18 cellular contexts compared by ENCODE assay signal in the genomic region with DNA sequence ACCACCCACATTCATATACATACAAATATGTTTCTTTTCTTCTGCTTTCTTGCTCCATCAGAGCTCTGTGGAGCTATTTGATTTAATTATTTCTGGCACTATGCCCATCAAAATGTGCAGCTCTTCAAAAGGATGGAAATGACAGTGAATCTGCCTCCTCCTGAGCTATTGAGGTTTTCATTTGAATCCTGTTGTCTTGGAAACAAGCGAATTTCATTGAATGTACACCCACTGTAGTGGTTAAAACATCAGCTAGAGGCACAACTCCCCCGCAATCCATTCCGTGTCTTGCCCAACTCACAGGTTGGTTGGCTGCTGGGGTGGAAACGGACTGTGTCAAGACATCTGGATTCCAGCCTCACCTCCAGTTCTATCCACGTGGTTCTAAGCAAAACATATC.
DNase-seq lines count a peak whose midpoint lies in the region; TF ChIP-seq lines count a peak whose summit lies in the region.
"Had no signal": no experiment of that assay in that cellular context is flagged by ENCODE, and none has a peak within 500 bp of the region (broad histone marks: within the 10 kb centered on the region; RNA-seq: fewer than 3 reads in every experiment).

No MANE protein-coding gene starts in this region.

- no peak overlapping the region for H3K4me3 ChIP-seq in NB4 (ENCODE audit: low read depth, low read length)
- no peak overlapping the region for H3K4me3 ChIP-seq in lower leg skin (ENCODE audit: low read depth, poor library complexity, severe bottlenecking)
- H3K4me3 ChIP-seq: GM23338, K562, SJCRH30 had no signal

- intact Hi-C loops in lower leg skin (cut with DNase I; ENCODE audit: low total_unique reads): no loop called here

- TF ChIP-seq POLR2A in NB4 (IDR thresholded peaks at IDR 0.05; ENCODE audit: extremely low read depth, insufficient read length) (no peak), lower leg skin (IDR thresholded peaks at IDR 0.05) (no peak)

- TF ChIP-seq CTCF in NB4 (IDR thresholded peaks at IDR 0.05; ENCODE audit: low read depth, low read length): no peak
- no peak for TF ChIP-seq CTCF in lower leg skin (IDR thresholded peaks at IDR 0.05)
- TF ChIP-seq CTCF in GM20000 (IDR thresholded peaks at IDR 0.05; ENCODE audit: extremely low read depth, missing control alignments): no peak

- 47 to 59% methylated on average over 5 of the region's 5 CpGs for WGBS in lower leg skin, 2 donors

- peak; percentile 75 for DNase-seq in COR-L47 (lab: John Stamatoyannopoulos, UW)
- DNase-seq in NB4 (ENCODE audit: low read depth): peak; percentile 2
- peak; percentile 61 for DNase-seq in NCI-H748 treated with DMSO at 0.1 percent for 48 hours (lab: John Stamatoyannopoulos, UW)
- DNase-seq in left kidney (ENCODE audit: low read depth, low spot score): peak; percentile 5
- DNase-seq in stimulated activated CD4-positive, alpha-beta T cell treated with anti-CD3 and anti-CD28 coated beads, Interleukin-4, amount 100 ng/mL, for 4 hours: no peak
- no peak for DNase-seq in lower leg skin (ENCODE audit: low spot score in 2 of 2)
- no peak for DNase-seq in NCI-H774 (lab: John Stamatoyannopoulos, UW)
- no peak for DNase-seq in GM20000 (ENCODE audit: low spot score)
- DNase-seq: Calu3; CD4-positive, CD25-positive, alpha-beta regulatory T cell; EL; NCI-H1417 treated with DMSO at 0.1 percent for 48 hours; NCI-H2081; NCI-H524; SJCRH30; T-helper 17 cell had no signal

Comparison
In these comparisons a context has a peak if more than half of its experiments do, and no peak if none do; other contexts are left out.
1. DNase-seq: peak in COR-L47 (single experiment), NB4 (single experiment), NCI-H748 treated with DMSO at 0.1 percent for 48 hours (single experiment) and left kidney (single experiment); none in stimulated activated CD4-positive, alpha-beta T cell treated with anti-CD3 and anti-CD28 coated beads, Interleukin-4, amount 100 ng/mL, for 4 hours (0 of 2), lower leg skin (0 of 2), NCI-H774 (single experiment) and GM20000 (single experiment).